ENCODE assay signal across 14 cellular contexts in genomic region chr3:141408596-141408995, GRCh38. TPM values are rescaled to one million over a fixed set of nuclear protein-coding genes. Genes with fewer than 3 reads are reported as not detected.
DNase-seq lines count a peak whose midpoint lies in the region; ATAC-seq and TF ChIP-seq lines count a peak whose summit lies in the region.
"Had no signal": no experiment of that assay in that cellular context is flagged by ENCODE, and none has a peak within 500 bp of the region (broad histone marks: within the 10 kb centered on the region; RNA-seq: fewer than 3 reads in every experiment).

No MANE protein-coding gene starts in this region.

- ATAC-seq in naive thymus-derived CD8-positive, alpha-beta T cell = no peak
- ATAC-seq in GM19324 (IDR thresholded peaks at IDR 0.05; ENCODE audit: low FRiP score, unreplicated experiment) = no peak

- H3K9me3 ChIP-seq in left ventricle myocardium inferior (replicated peaks) (no peaks in the 10 kb centered on the region), ascending aorta (no peaks in the 10 kb centered on the region)

- DNase-seq in left ventricle myocardium inferior = no peak
- no peak for DNase-seq in cardiac septum (ENCODE audit: low spot score)
- no peak for DNase-seq in ascending aorta (ENCODE audit: low spot score in 2 of 2)
- no peak for DNase-seq in naive thymus-derived CD8-positive, alpha-beta T cell
- DNase-seq in activated CD4-positive, alpha-beta T cell treated with anti-CD3 and anti-CD28 coated beads for 48 hours = no peak
- no peak for DNase-seq in GM03348 (ENCODE audit: low spot score)
- DNase-seq: activated CD4-positive, alpha-beta T cell treated with anti-CD3 and anti-CD28 coated beads, Interleukin-2, amount 50 U/mL, for 1 hour; activated naive CD4-positive, alpha-beta T cell treated with anti-CD3 and anti-CD28 coated beads, Interleukin-2, amount 50 U/mL, for 16 hours; AML-193; NCI-H2029 treated with DMSO at 0.1 percent for 48 hours had no signal

- H3K4me3 ChIP-seq in left ventricle myocardium inferior = no peak overlapping the region
- no peak overlapping the region for H3K4me3 ChIP-seq in ascending aorta
- H3K4me3 ChIP-seq in urinary bladder (ENCODE audit: low read depth, low read length) = no peak overlapping the region
- H3K4me3 ChIP-seq: lung had no signal

- peaks cover 35 to 81% (median 76%) of the 10 kb centered on the region in 4 donors for H3K4me1 Mint-ChIP-seq in naive thymus-derived CD8-positive, alpha-beta T cell

- H3K27ac ChIP-seq in left ventricle myocardium inferior (replicated peaks) (peak overlapping the region; percentile 99), ascending aorta (peak overlapping the region; percentile 92 to 99), urinary bladder (ENCODE audit: low read depth) (peak overlapping the region; percentile 60)

- H3K27me3 ChIP-seq in left ventricle myocardium inferior (ENCODE audit: low read depth) (no peaks in the 10 kb centered on the region), ascending aorta (no peaks in the 10 kb centered on the region)

- no peaks in the 10 kb centered on the region for H3K27me3 Mint-ChIP-seq in naive thymus-derived CD8-positive, alpha-beta T cell
- H3K27me3 Mint-ChIP-seq: dendritic cell treated with granulocyte-macrophage colony-stimulating factor and Interleukin-4, amounts not matched to agents 40 ng/mL and 50 ng/mL, for 4 days had no signal

- POLR2A ChIA-PET in naive thymus-derived CD8-positive, alpha-beta T cell (lab: Charles Lee) = interaction anchor here (0.7 to 1.1 kb wide), 2 partner anchors 34 to 79 kb away, joined by 3 read pairs; no protein-coding TSS in a partner anchor

- H3K27ac Mint-ChIP-seq in naive thymus-derived CD8-positive, alpha-beta T cell = peak overlapping the region in 8 of 10 donors; percentile 36 to 98 (median 74)
- H3K27ac Mint-ChIP-seq: dendritic cell treated with granulocyte-macrophage colony-stimulating factor and Interleukin-4, amounts not matched to agents 40 ng/mL and 50 ng/mL, for 4 days had no signal

- TF ChIP-seq CTCF in left ventricle myocardium inferior (IDR thresholded peaks at IDR 0.05; ENCODE audit: borderline replicate concordance) (no peak), ascending aorta (IDR thresholded peaks at IDR 0.05) (no peak)

- 59% methylated on average over 1 of the region's 1 CpG for WGBS in urinary bladder

- no peak overlapping the region for H3K4me3 Mint-ChIP-seq in naive thymus-derived CD8-positive, alpha-beta T cell
- H3K4me3 Mint-ChIP-seq: dendritic cell treated with granulocyte-macrophage colony-stimulating factor and Interleukin-4, amounts not matched to agents 40 ng/mL and 50 ng/mL, for 4 days had no signal

- no peaks in the 10 kb centered on the region for H3K9me3 Mint-ChIP-seq in naive thymus-derived CD8-positive, alpha-beta T cell
- H3K9me3 Mint-ChIP-seq: dendritic cell treated with granulocyte-macrophage colony-stimulating factor and Interleukin-4, amounts not matched to agents 40 ng/mL and 50 ng/mL, for 4 days had no signal

- peaks cover 9 to 51% (median 31%) of the 10 kb centered on the region in 3 donors for H3K36me3 Mint-ChIP-seq in naive thymus-derived CD8-positive, alpha-beta T cell

- H3K36me3 ChIP-seq in left ventricle myocardium inferior (peaks cover 54% of the 10 kb centered on the region), ascending aorta (peaks cover 5 to 35% of the 10 kb centered on the region in 2 donors), urinary bladder (ENCODE audit: insufficient read depth) (peaks cover 3% of the 10 kb centered on the region)

- H3K4me1 ChIP-seq in left ventricle myocardium inferior = peaks cover 100% of the 10 kb centered on the region
- H3K4me1 ChIP-seq in ascending aorta = peaks cover 12 to 74% of the 10 kb centered on the region in 2 donors
- H3K4me1 ChIP-seq in urinary bladder (ENCODE audit: insufficient read depth) = peaks cover 2% of the 10 kb centered on the region

- intact Hi-C loops in left ventricle myocardium inferior (cut with micrococcal nuclease) (loop anchor here (5.0 kb wide), 1 partner anchor 34 kb away; no protein-coding TSS in a partner anchor), cardiac septum (cut with DNase I) (no loop called here), ascending aorta (cut with DNase I) (no loop called here)

RNA-seq across cellular contexts. Expression of gene ZBTB38, which starts 40.3 kb away (rescaled TPM):
- total RNA-seq in left ventricle myocardium inferior (116 TPM), cardiac septum (119 TPM), ascending aorta (101 TPM), urinary bladder (124 TPM)
- total RNA-seq in naive thymus-derived CD8-positive, alpha-beta T cell = 10 to 100 TPM; 48.3 to 49.7 TPM
- polyA plus RNA-seq in naive thymus-derived CD8-positive, alpha-beta T cell = 100 to 1,000 TPM in 1 of 3 donors, 10 to 100 TPM in 2; 56.5 to 118 (median 60.8) TPM
- 42.4 TPM for polyA plus RNA-seq in urinary bladder
